Comparison of ENCODE assay signal across 24 cellular contexts in genomic region chr6:128063850-128064539, GRCh38.
"Had no signal": no experiment of that assay in that cellular context is flagged by ENCODE, and none has a peak within 500 bp of the region (broad histone marks: within the 10 kb centered on the region; RNA-seq: fewer than 3 reads in every experiment).

No MANE protein-coding gene starts in this region.

- H3K36me3 ChIP-seq: left lung, ovary, uterus had no signal

- ATAC-seq: activated CD8-positive, alpha-beta T cell treated with anti-CD3 and anti-CD28 coated beads, Interleukin-2, amount 10 ng/mL, durations not matched to agents 7 days and 5 days; natural killer cell treated with Interleukin-12 subunit alpha and Interleukin-12 subunit beta and Interleukin-15 and Interleukin-18, amount 100 ng/mL, for 72 hours; right cardiac atrium; stimulated activated naive CD8-positive, alpha-beta T cell treated with anti-CD3 and anti-CD28 coated beads, Interleukin-15, amount 100 ng/mL, for 72 hours had no signal

- DNase-seq: activated CD4-positive, alpha-beta T cell treated with anti-CD3 and anti-CD28 coated beads, Interleukin-2, amount 50 U/mL, for 1 hour; activated CD4-positive, CD25-positive, alpha-beta regulatory T cell treated with anti-CD3 and anti-CD28 coated beads, Interleukin-2, amount 50 U/mL, for 72 hours; activated CD8-positive, alpha-beta T cell treated with anti-CD3 and anti-CD28 coated beads, Interleukin-2, amount 10 ng/mL, durations not matched to agents 7 days and 5 days; activated gamma-delta T cell; activated naive CD4-positive, alpha-beta T cell treated with anti-CD3 and anti-CD28 coated beads, Interleukin-2, amount 50 U/mL, for 16 hours; aorta; effector CD4-positive, alpha-beta T cell; erythroblast; foreskin fibroblast; kidney; left lung; ovary; right cardiac atrium; stimulated activated CD4-positive, alpha-beta T cell treated with anti-CD3 and anti-CD28 coated beads, Interleukin-1b, Interleukin-23, amount 100 ng/mL, for 48 hours; stimulated activated naive CD8-positive, alpha-beta T cell treated with anti-CD3 and anti-CD28 coated beads, Interleukin-15, amount 100 ng/mL, for 72 hours; transverse colon; uterus had no signal

- H3K4me1 ChIP-seq: left lung, transverse colon, uterus had no signal

- FAIRE-seq: endometrium, kidney had no signal

- H3K4me3 ChIP-seq: left lung, ovary, transverse colon, uterus had no signal

- H3K9me3 Mint-ChIP-seq: activated T-helper 1 cell treated with anti-CD3 and anti-CD28 coated beads, Interleukin-12 subunit alpha, Interleukin-12 subunit beta, Interleukin-2, Interleukin-4 antibody, amounts not matched to agents 30 ng/mL and 10 ng/mL and 1 ng/mL, durations not matched to agents 14 hours and 24 hours and 36 hours; brain; dendritic cell treated with granulocyte-macrophage colony-stimulating factor and Interleukin-4, amounts not matched to agents 40 ng/mL and 50 ng/mL, for 4 days; mesothelial cell of epicardium; natural killer cell treated with Interleukin-12 subunit alpha and Interleukin-12 subunit beta and Interleukin-15 and Interleukin-18, amount 100 ng/mL, for 72 hours; stimulated activated naive CD8-positive, alpha-beta T cell treated with anti-CD3 and anti-CD28 coated beads, Interleukin-15, amount 100 ng/mL, for 72 hours had no signal

- H3K27ac ChIP-seq: left lung, ovary, transverse colon, uterus, VCaP had no signal

- H3K4me3 Mint-ChIP-seq: activated CD8-positive, alpha-beta T cell treated with anti-CD3 and anti-CD28 coated beads, Interleukin-2, amount 10 ng/mL, durations not matched to agents 7 days and 5 days; activated T-helper 1 cell treated with anti-CD3 and anti-CD28 coated beads, Interleukin-12 subunit alpha, Interleukin-12 subunit beta, Interleukin-2, Interleukin-4 antibody, amounts not matched to agents 30 ng/mL and 10 ng/mL and 1 ng/mL, durations not matched to agents 14 hours and 24 hours and 36 hours; brain; dendritic cell treated with granulocyte-macrophage colony-stimulating factor and Interleukin-4, amounts not matched to agents 40 ng/mL and 50 ng/mL, for 4 days; mesothelial cell of epicardium; natural killer cell treated with Interleukin-12 subunit alpha and Interleukin-12 subunit beta and Interleukin-15 and Interleukin-18, amount 100 ng/mL, for 72 hours had no signal

- H3K36me3 Mint-ChIP-seq: natural killer cell treated with Interleukin-12 subunit alpha and Interleukin-12 subunit beta and Interleukin-15 and Interleukin-18, amount 100 ng/mL, for 72 hours had no signal

- H3K9me3 ChIP-seq: left lung, ovary, transverse colon, uterus had no signal

- H3K27ac Mint-ChIP-seq: activated CD8-positive, alpha-beta T cell treated with anti-CD3 and anti-CD28 coated beads, Interleukin-2, amount 10 ng/mL, durations not matched to agents 7 days and 5 days; activated T-helper 1 cell treated with anti-CD3 and anti-CD28 coated beads, Interleukin-12 subunit alpha, Interleukin-12 subunit beta, Interleukin-2, Interleukin-4 antibody, amounts not matched to agents 30 ng/mL and 10 ng/mL and 1 ng/mL, durations not matched to agents 14 hours and 24 hours and 36 hours; dendritic cell treated with granulocyte-macrophage colony-stimulating factor and Interleukin-4, amounts not matched to agents 40 ng/mL and 50 ng/mL, for 4 days; mesothelial cell of epicardium; natural killer cell treated with Interleukin-12 subunit alpha and Interleukin-12 subunit beta and Interleukin-15 and Interleukin-18, amount 100 ng/mL, for 72 hours had no signal

- H3K27me3 ChIP-seq: left lung, ovary, transverse colon, uterus had no signal

- H3K27me3 Mint-ChIP-seq: brain; dendritic cell treated with granulocyte-macrophage colony-stimulating factor and Interleukin-4, amounts not matched to agents 40 ng/mL and 50 ng/mL, for 4 days; natural killer cell treated with Interleukin-12 subunit alpha and Interleukin-12 subunit beta and Interleukin-15 and Interleukin-18, amount 100 ng/mL, for 72 hours; stimulated activated naive CD8-positive, alpha-beta T cell treated with anti-CD3 and anti-CD28 coated beads, Interleukin-15, amount 100 ng/mL, for 72 hours had no signal
